Comparison of ENCODE assay signal across 1 cellular context in the genomic region with DNA sequence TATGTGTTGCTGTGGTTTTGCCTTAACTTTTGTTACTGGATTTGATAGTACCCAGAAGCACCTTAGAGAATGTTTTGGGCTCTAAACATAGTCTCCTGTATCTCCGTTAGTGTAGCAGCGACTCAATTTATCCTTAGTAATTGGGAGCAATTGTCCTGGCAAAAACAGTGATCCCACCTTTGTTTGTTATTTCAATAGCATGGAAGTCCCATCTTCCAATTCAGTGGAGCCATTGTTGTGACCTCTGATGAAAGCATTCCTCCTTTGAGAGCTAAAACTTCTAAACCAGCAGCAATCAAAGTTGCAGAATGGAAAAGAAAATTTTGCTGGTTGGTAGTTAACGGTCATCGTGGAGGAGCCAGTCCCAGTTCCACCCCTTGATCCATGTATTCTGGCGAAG.
TF ChIP-seq lines count a peak whose summit lies in the region.

No MANE protein-coding gene starts in this region.

TF ChIP-seq in WTC11, 78 proteins besides CTCF, POLR2A, EP300 and RAD21:
- no peak for TF ChIP-seq ETV6 (CRISPR knock-in tag; IDR thresholded peaks at IDR 0.05)
- TF ChIP-seq ZNF219 (CRISPR knock-in tag; IDR thresholded peaks at IDR 0.05; ENCODE audit: borderline replicate concordance): no peak
- TF ChIP-seq MYBL2 (CRISPR knock-in tag; IDR thresholded peaks at IDR 0.05): no peak
- TF ChIP-seq, protein P1, sequence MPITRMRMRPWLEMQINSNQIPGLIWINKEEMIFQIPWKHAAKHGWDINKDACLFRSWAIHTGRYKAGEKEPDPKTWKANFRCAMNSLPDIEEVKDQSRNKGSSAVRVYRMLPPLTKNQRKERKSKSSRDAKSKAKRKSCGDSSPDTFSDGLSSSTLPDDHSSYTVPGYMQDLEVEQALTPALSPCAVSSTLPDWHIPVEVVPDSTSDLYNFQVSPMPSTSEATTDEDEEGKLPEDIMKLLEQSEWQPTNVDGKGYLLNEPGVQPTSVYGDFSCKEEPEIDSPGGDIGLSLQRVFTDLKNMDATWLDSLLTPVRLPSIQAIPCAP (CRISPR knock-in tag; IDR thresholded peaks at IDR 0.05): no peak
- TF ChIP-seq, protein P2, sequence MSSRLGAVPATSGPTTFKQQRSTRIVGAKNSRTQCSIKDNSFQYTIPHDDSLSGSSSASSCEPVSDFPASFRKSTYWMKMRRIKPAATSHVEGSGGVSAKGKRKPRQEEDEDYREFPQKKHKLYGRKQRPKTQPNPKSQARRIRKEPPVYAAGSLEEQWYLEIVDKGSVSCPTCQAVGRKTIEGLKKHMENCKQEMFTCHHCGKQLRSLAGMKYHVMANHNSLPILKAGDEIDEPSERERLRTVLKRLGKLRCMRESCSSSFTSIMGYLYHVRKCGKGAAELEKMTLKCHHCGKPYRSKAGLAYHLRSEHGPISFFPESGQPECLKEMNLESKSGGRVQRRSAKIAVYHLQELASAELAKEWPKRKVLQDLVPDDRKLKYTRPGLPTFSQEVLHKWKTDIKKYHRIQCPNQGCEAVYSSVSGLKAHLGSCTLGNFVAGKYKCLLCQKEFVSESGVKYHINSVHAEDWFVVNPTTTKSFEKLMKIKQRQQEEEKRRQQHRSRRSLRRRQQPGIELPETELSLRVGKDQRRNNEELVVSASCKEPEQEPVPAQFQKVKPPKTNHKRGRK (CRISPR knock-in tag; IDR thresholded peaks at IDR 0.05; ENCODE audit: borderline replicate concordance): no peak
- TF ChIP-seq, protein P3, sequence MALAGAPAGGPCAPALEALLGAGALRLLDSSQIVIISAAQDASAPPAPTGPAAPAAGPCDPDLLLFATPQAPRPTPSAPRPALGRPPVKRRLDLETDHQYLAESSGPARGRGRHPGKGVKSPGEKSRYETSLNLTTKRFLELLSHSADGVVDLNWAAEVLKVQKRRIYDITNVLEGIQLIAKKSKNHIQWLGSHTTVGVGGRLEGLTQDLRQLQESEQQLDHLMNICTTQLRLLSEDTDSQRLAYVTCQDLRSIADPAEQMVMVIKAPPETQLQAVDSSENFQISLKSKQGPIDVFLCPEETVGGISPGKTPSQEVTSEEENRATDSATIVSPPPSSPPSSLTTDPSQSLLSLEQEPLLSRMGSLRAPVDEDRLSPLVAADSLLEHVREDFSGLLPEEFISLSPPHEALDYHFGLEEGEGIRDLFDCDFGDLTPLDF (CRISPR knock-in tag; IDR thresholded peaks at IDR 0.05): no peak
- TF ChIP-seq, protein P4, sequence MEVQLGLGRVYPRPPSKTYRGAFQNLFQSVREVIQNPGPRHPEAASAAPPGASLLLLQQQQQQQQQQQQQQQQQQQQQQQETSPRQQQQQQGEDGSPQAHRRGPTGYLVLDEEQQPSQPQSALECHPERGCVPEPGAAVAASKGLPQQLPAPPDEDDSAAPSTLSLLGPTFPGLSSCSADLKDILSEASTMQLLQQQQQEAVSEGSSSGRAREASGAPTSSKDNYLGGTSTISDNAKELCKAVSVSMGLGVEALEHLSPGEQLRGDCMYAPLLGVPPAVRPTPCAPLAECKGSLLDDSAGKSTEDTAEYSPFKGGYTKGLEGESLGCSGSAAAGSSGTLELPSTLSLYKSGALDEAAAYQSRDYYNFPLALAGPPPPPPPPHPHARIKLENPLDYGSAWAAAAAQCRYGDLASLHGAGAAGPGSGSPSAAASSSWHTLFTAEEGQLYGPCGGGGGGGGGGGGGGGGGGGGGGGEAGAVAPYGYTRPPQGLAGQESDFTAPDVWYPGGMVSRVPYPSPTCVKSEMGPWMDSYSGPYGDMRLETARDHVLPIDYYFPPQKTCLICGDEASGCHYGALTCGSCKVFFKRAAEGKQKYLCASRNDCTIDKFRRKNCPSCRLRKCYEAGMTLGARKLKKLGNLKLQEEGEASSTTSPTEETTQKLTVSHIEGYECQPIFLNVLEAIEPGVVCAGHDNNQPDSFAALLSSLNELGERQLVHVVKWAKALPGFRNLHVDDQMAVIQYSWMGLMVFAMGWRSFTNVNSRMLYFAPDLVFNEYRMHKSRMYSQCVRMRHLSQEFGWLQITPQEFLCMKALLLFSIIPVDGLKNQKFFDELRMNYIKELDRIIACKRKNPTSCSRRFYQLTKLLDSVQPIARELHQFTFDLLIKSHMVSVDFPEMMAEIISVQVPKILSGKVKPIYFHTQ (CRISPR knock-in tag; IDR thresholded peaks at IDR 0.05): no peak
- TF ChIP-seq, protein P5, sequence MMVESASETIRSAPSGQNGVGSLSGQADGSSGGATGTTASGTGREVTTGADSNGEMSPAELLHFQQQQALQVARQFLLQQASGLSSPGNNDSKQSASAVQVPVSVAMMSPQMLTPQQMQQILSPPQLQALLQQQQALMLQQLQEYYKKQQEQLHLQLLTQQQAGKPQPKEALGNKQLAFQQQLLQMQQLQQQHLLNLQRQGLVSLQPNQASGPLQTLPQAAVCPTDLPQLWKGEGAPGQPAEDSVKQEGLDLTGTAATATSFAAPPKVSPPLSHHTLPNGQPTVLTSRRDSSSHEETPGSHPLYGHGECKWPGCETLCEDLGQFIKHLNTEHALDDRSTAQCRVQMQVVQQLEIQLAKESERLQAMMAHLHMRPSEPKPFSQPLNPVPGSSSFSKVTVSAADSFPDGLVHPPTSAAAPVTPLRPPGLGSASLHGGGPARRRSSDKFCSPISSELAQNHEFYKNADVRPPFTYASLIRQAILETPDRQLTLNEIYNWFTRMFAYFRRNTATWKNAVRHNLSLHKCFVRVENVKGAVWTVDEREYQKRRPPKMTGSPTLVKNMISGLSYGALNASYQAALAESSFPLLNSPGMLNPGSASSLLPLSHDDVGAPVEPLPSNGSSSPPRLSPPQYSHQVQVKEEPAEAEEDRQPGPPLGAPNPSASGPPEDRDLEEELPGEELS (CRISPR knock-in tag; IDR thresholded peaks at IDR 0.05): no peak
- TF ChIP-seq ELF4 (CRISPR knock-in tag; IDR thresholded peaks at IDR 0.05; ENCODE audit: low read depth): no peak
- TF ChIP-seq GRHL2 (CRISPR knock-in tag; IDR thresholded peaks at IDR 0.05; ENCODE audit: insufficient replicate concordance, severe bottlenecking): no peak
TF ChIP-seq in WTC11: peak in this region for 0.
